Comparison of ENCODE assay signal across 11 cellular contexts in the genomic region with DNA sequence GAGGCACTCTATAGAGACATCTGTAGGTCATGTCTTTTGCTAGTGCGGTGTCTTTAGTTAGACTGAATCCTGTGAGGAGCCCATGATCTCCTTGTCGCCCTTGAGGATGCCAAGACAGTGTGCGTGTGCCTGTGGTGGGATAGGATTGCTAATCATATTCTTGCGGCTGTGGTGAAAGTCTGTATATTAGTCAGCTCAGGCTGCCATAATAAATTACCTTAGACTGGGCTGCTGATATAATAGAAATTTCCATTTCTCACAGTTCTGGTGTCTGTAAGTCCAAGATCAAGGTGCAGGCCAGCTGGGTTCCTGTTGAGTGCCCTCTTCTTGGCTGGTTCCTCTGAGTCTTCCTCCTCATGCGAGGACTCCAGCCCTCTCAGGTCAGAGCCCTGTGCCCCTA.
DNase-seq lines count a peak whose midpoint lies in the region; ATAC-seq and TF ChIP-seq lines count a peak whose summit lies in the region.
"Had no signal": no experiment of that assay in that cellular context is flagged by ENCODE, and none has a peak within 500 bp of the region (broad histone marks: within the 10 kb centered on the region; RNA-seq: fewer than 3 reads in every experiment).

No MANE protein-coding gene starts in this region.

- CTCF ChIA-PET in activated naive CD4-positive, alpha-beta T cell treated with anti-CD3 and anti-CD28 coated beads, Interleukin-2, amount 10 ng/mL, durations not matched to agents 7 days and 5 days (lab: Charles Lee) = interaction anchor here (1.4 kb wide), 1 partner anchor 34 kb away, joined by 3 read pairs; no protein-coding TSS in a partner anchor

- H3K4me3 ChIP-seq in endodermal cell (ENCODE audit: low read length) = no peak overlapping the region
- H3K4me3 ChIP-seq: neural progenitor cell had no signal

- H3K36me3 ChIP-seq in endodermal cell (ENCODE audit: control insufficient read depth, insufficient read depth, low read length) = no peaks in the 10 kb centered on the region
- H3K36me3 ChIP-seq: neural progenitor cell had no signal

- no peaks in the 10 kb centered on the region for H3K9me3 Mint-ChIP-seq in activated naive CD4-positive, alpha-beta T cell treated with anti-CD3 and anti-CD28 coated beads, Interleukin-2, amount 50 U/mL, for 24 hours
- H3K9me3 Mint-ChIP-seq in activated naive CD4-positive, alpha-beta T cell treated with anti-CD3 and anti-CD28 coated beads, Interleukin-2, amount 10 ng/mL, durations not matched to agents 7 days and 5 days = no peaks in the 10 kb centered on the region
- H3K9me3 Mint-ChIP-seq in endodermal cell (no peaks in the 10 kb centered on the region), type B pancreatic cell (peaks cover 4% of the 10 kb centered on the region)
- no peaks in the 10 kb centered on the region for H3K9me3 Mint-ChIP-seq in activated T-helper 1 cell treated with anti-CD3 and anti-CD28 coated beads, Interleukin-12 subunit alpha, Interleukin-12 subunit beta, Interleukin-2, Interleukin-4 antibody, amounts not matched to agents 30 ng/mL and 10 ng/mL and 1 ng/mL, durations not matched to agents 14 hours and 24 hours and 36 hours

- no peak overlapping the region for H3K4me3 Mint-ChIP-seq in activated naive CD4-positive, alpha-beta T cell treated with anti-CD3 and anti-CD28 coated beads, Interleukin-2, amount 50 U/mL, for 24 hours
- H3K4me3 Mint-ChIP-seq in activated naive CD4-positive, alpha-beta T cell treated with anti-CD3 and anti-CD28 coated beads, Interleukin-2, amount 10 ng/mL, durations not matched to agents 7 days and 5 days = no peak overlapping the region
- no peak overlapping the region for H3K4me3 Mint-ChIP-seq in endodermal cell
- no peak overlapping the region for H3K4me3 Mint-ChIP-seq in type B pancreatic cell
- no peak overlapping the region for H3K4me3 Mint-ChIP-seq in activated T-helper 1 cell treated with anti-CD3 and anti-CD28 coated beads, Interleukin-12 subunit alpha, Interleukin-12 subunit beta, Interleukin-2, Interleukin-4 antibody, amounts not matched to agents 30 ng/mL and 10 ng/mL and 1 ng/mL, durations not matched to agents 14 hours and 24 hours and 36 hours
- H3K4me3 Mint-ChIP-seq: neural progenitor cell had no signal

- peak overlapping the region; percentile 48 for H3K27ac Mint-ChIP-seq in activated naive CD4-positive, alpha-beta T cell treated with anti-CD3 and anti-CD28 coated beads, Interleukin-2, amount 50 U/mL, for 24 hours
- no peak overlapping the region for H3K27ac Mint-ChIP-seq in activated naive CD4-positive, alpha-beta T cell treated with anti-CD3 and anti-CD28 coated beads, Interleukin-2, amount 10 ng/mL, durations not matched to agents 7 days and 5 days
- peak overlapping the region; percentile 22 for H3K27ac Mint-ChIP-seq in endodermal cell
- H3K27ac Mint-ChIP-seq in type B pancreatic cell = peak overlapping the region; percentile 24
- no peak overlapping the region for H3K27ac Mint-ChIP-seq in activated T-helper 1 cell treated with anti-CD3 and anti-CD28 coated beads, Interleukin-12 subunit alpha, Interleukin-12 subunit beta, Interleukin-2, Interleukin-4 antibody, amounts not matched to agents 30 ng/mL and 10 ng/mL and 1 ng/mL, durations not matched to agents 14 hours and 24 hours and 36 hours

- intact Hi-C loops in cardiac septum (cut with DNase I) = loop anchor here (5.0 kb wide), 1 partner anchor 140 kb away; the partner anchor contains the start of gene JARID2
- intact Hi-C loops in activated T-helper 1 cell treated with anti-CD3 and anti-CD28 coated beads, Interleukin-12 subunit alpha, Interleukin-12 subunit beta, Interleukin-2, Interleukin-4 antibody, amounts not matched to agents 30 ng/mL and 10 ng/mL and 1 ng/mL, durations not matched to agents 14 hours and 24 hours and 36 hours (cut with micrococcal nuclease) = no loop called here

- DNase-seq in activated naive CD4-positive, alpha-beta T cell treated with anti-CD3 and anti-CD28 coated beads, Interleukin-2, amount 10 ng/mL, durations not matched to agents 7 days and 5 days = no peak
- peak; percentile 45 for DNase-seq in endodermal cell
- no peak for DNase-seq in type B pancreatic cell (ENCODE audit: extremely low spot score, unreplicated experiment)
- no peak for DNase-seq in cardiac septum (ENCODE audit: low spot score)
- no peak for DNase-seq in activated T-helper 1 cell treated with anti-CD3 and anti-CD28 coated beads, Interleukin-12 subunit alpha, Interleukin-12 subunit beta, Interleukin-2, Interleukin-4 antibody, amounts not matched to agents 30 ng/mL and 10 ng/mL and 1 ng/mL, durations not matched to agents 14 hours and 24 hours and 36 hours (ENCODE audit: low spot score)
- no peak for DNase-seq in cortex of kidney (lab: John Stamatoyannopoulos, UW)
- DNase-seq: AML-193, NCI-H1436 had no signal

- H3K9me3 ChIP-seq in endodermal cell (ENCODE audit: control insufficient read depth, low read length) = no peaks in the 10 kb centered on the region

- no peaks in the 10 kb centered on the region for H3K27me3 Mint-ChIP-seq in activated naive CD4-positive, alpha-beta T cell treated with anti-CD3 and anti-CD28 coated beads, Interleukin-2, amount 50 U/mL, for 24 hours
- no peaks in the 10 kb centered on the region for H3K27me3 Mint-ChIP-seq in activated naive CD4-positive, alpha-beta T cell treated with anti-CD3 and anti-CD28 coated beads, Interleukin-2, amount 10 ng/mL, durations not matched to agents 7 days and 5 days
- H3K27me3 Mint-ChIP-seq in endodermal cell (ENCODE audit: insufficient read depth) = no peaks in the 10 kb centered on the region
- H3K27me3 Mint-ChIP-seq in type B pancreatic cell = no peaks in the 10 kb centered on the region
- H3K27me3 Mint-ChIP-seq in activated T-helper 1 cell treated with anti-CD3 and anti-CD28 coated beads, Interleukin-12 subunit alpha, Interleukin-12 subunit beta, Interleukin-2, Interleukin-4 antibody, amounts not matched to agents 30 ng/mL and 10 ng/mL and 1 ng/mL, durations not matched to agents 14 hours and 24 hours and 36 hours (ENCODE audit: insufficient read depth) = no peaks in the 10 kb centered on the region

- no peak overlapping the region for H3K9ac ChIP-seq in endodermal cell (ENCODE audit: extremely low read depth, low read length, poor library complexity, severe bottlenecking)
- H3K9ac ChIP-seq: neural progenitor cell had no signal

- peak; percentile 43 for ATAC-seq in HG03439 (IDR thresholded peaks at IDR 0.05; ENCODE audit: unreplicated experiment)

- peaks cover 3% of the 10 kb centered on the region for H3K36me3 Mint-ChIP-seq in activated naive CD4-positive, alpha-beta T cell treated with anti-CD3 and anti-CD28 coated beads, Interleukin-2, amount 50 U/mL, for 24 hours
- H3K36me3 Mint-ChIP-seq in activated naive CD4-positive, alpha-beta T cell treated with anti-CD3 and anti-CD28 coated beads, Interleukin-2, amount 10 ng/mL, durations not matched to agents 7 days and 5 days = peaks cover 10% of the 10 kb centered on the region
- H3K36me3 Mint-ChIP-seq in endodermal cell (ENCODE audit: low read depth) (no peaks in the 10 kb centered on the region), type B pancreatic cell (peaks cover 4% of the 10 kb centered on the region)
- peaks cover 12% of the 10 kb centered on the region for H3K36me3 Mint-ChIP-seq in activated T-helper 1 cell treated with anti-CD3 and anti-CD28 coated beads, Interleukin-12 subunit alpha, Interleukin-12 subunit beta, Interleukin-2, Interleukin-4 antibody, amounts not matched to agents 30 ng/mL and 10 ng/mL and 1 ng/mL, durations not matched to agents 14 hours and 24 hours and 36 hours (ENCODE audit: low read depth)

- WGBS in endodermal cell (ENCODE audit: insufficient coverage in 1 of 2, insufficient read length in 1 of 2), 2 experiments = 86 to 100% methylated on average over 1 to 5 of the region's 5 CpGs

- peaks cover 20% of the 10 kb centered on the region for H3K4me1 ChIP-seq in endodermal cell (ENCODE audit: control insufficient read depth, insufficient read depth, low read length)

- no peak overlapping the region for H3K27ac ChIP-seq in endodermal cell (ENCODE audit: low read depth, low read length)
- H3K27ac ChIP-seq: neural progenitor cell had no signal

- no peaks in the 10 kb centered on the region for H3K27me3 ChIP-seq in endodermal cell (ENCODE audit: control insufficient read depth, insufficient read depth, low read length, poor library complexity, severe bottlenecking)
- H3K27me3 ChIP-seq: neural progenitor cell had no signal

- peaks cover 85% of the 10 kb centered on the region for H3K4me1 Mint-ChIP-seq in activated naive CD4-positive, alpha-beta T cell treated with anti-CD3 and anti-CD28 coated beads, Interleukin-2, amount 50 U/mL, for 24 hours
- peaks cover 69% of the 10 kb centered on the region for H3K4me1 Mint-ChIP-seq in activated naive CD4-positive, alpha-beta T cell treated with anti-CD3 and anti-CD28 coated beads, Interleukin-2, amount 10 ng/mL, durations not matched to agents 7 days and 5 days
- peaks cover 71% of the 10 kb centered on the region for H3K4me1 Mint-ChIP-seq in endodermal cell
- H3K4me1 Mint-ChIP-seq in type B pancreatic cell (ENCODE audit: unreplicated experiment) = peaks cover 71% of the 10 kb centered on the region
- H3K4me1 Mint-ChIP-seq in activated T-helper 1 cell treated with anti-CD3 and anti-CD28 coated beads, Interleukin-12 subunit alpha, Interleukin-12 subunit beta, Interleukin-2, Interleukin-4 antibody, amounts not matched to agents 30 ng/mL and 10 ng/mL and 1 ng/mL, durations not matched to agents 14 hours and 24 hours and 36 hours (ENCODE audit: low read depth) = peaks cover 69% of the 10 kb centered on the region

- TF ChIP-seq CTCF in endodermal cell (conservative IDR thresholded peaks at IDR 0.05) (no peak), type B pancreatic cell (conservative IDR thresholded peaks at IDR 0.05) (no peak)

Comparison
In these comparisons a context has a peak if more than half of its experiments do, and no peak if none do; other contexts are left out.
1. H3K27ac Mint-ChIP-seq: peak in activated naive CD4-positive, alpha-beta T cell treated with anti-CD3 and anti-CD28 coated beads, Interleukin-2, amount 50 U/mL, for 24 hours (single experiment), endodermal cell (single experiment) and type B pancreatic cell (single experiment); none in activated naive CD4-positive, alpha-beta T cell treated with anti-CD3 and anti-CD28 coated beads, Interleukin-2, amount 10 ng/mL, durations not matched to agents 7 days and 5 days (single experiment) and activated T-helper 1 cell treated with anti-CD3 and anti-CD28 coated beads, Interleukin-12 subunit alpha, Interleukin-12 subunit beta, Interleukin-2, Interleukin-4 antibody, amounts not matched to agents 30 ng/mL and 10 ng/mL and 1 ng/mL, durations not matched to agents 14 hours and 24 hours and 36 hours (single experiment).